12 cellular contexts compared by ENCODE assay signal in genomic region chr5:74954919-74955318, GRCh38.
DNase-seq lines count a peak whose midpoint lies in the region; ATAC-seq and TF ChIP-seq lines count a peak whose summit lies in the region.
"Had no signal": no experiment of that assay in that cellular context is flagged by ENCODE, and none has a peak within 500 bp of the region (broad histone marks: within the 10 kb centered on the region; RNA-seq: fewer than 3 reads in every experiment).

No MANE protein-coding gene starts in this region.

- ATAC-seq in IMR-90 (ENCODE audit: low read depth) (peak; percentile 73), HG02759 (IDR thresholded peaks at IDR 0.05; ENCODE audit: unreplicated experiment) (no peak)

- H3K4me2 ChIP-seq in IMR-90 (ENCODE audit: low read depth, low read length): peak overlapping the region; percentile 55; the same call in 1 of the 2 replicates

- peaks cover 0 to 13% of the 10 kb centered on the region in 2 experiments; a peak in 2 of 4 replicates for H3K79me1 ChIP-seq in IMR-90 (ENCODE audit: low read depth in 1 of 2, low read length in 2 of 2)

- peak overlapping the region; percentile 100 for H3K4ac ChIP-seq in IMR-90 (ENCODE audit: low read depth, low read length)

- H4K8ac ChIP-seq in IMR-90 (ENCODE audit: low read depth in 2 of 2, low read length in 2 of 2): peak overlapping the region; percentile 71 to 93; a peak in 3 of 4 replicates

- peak overlapping the region; percentile 97 for H3K14ac ChIP-seq in IMR-90 (replicated peaks; ENCODE audit: low read depth, low read length)

- no peak for TF ChIP-seq POLR2A in IMR-90 (IDR thresholded peaks at IDR 0.05; ENCODE audit: low read depth, low read length)

- peak overlapping the region; percentile 100 for H2BK120ac ChIP-seq in IMR-90 (ENCODE audit: low read depth, low read length)

- no peaks in the 10 kb centered on the region for H3K27me3 ChIP-seq in IMR-90 (ENCODE audit: control insufficient read depth, insufficient read depth, low read length)

- POLR2A ChIA-PET in IMR-90 (lab: Charles Lee; ENCODE audit: unreplicated experiment): interaction anchor here (0.6 to 0.9 kb wide), 2 partner anchors 188 to 383 kb away, joined by 3 read pairs; partner anchors contain the start of genes GFM2 and NSA2

- H3K4me1 ChIP-seq in IMR-90 (ENCODE audit: control insufficient read depth, insufficient read depth, low read length): peaks cover 23% of the 10 kb centered on the region

- no peak for TF ChIP-seq RAD21 in IMR-90 (IDR thresholded peaks at IDR 0.05; ENCODE audit: low read length)

- dilution Hi-C loops in IMR-90 (cut with HindIII; ENCODE audit: low sequenced_read_pairs, unreplicated experiment): no loop called here

- CTCF ChIA-PET in IMR-90 (lab: Yijun Ruan, JAX): interaction anchor here (0.6 to 0.7 kb wide), 2 partner anchors 14 to 51 kb away, joined by 4 to 7 read pairs; no protein-coding TSS in a partner anchor

- H3K27ac ChIP-seq in IMR-90 (ENCODE audit: insufficient read depth, low read length): peak overlapping the region; percentile 95
- H3K27ac ChIP-seq in coronary artery: no peak overlapping the region

- peak overlapping the region; percentile 81 for H3K18ac ChIP-seq in IMR-90 (ENCODE audit: low read depth, low read length)

- peak overlapping the region; percentile 98; the same call in 1 of the 2 replicates for H3K23ac ChIP-seq in IMR-90 (ENCODE audit: low read depth, low read length)

- peak; percentile 46 for DNase-seq in A172 (ENCODE audit: low spot score)
- peak; percentile 82 for DNase-seq in IMR-90
- DNase-seq in choroid plexus epithelial cell (ENCODE audit: low read depth): peak; percentile 70
- DNase-seq in left kidney (ENCODE audit: low read depth, low spot score): peak; percentile 21
- no peak for DNase-seq in medulla oblongata (ENCODE audit: extremely low spot score)
- no peak for DNase-seq in DMS53 (lab: John Stamatoyannopoulos, UW)
- DNase-seq in coronary artery (ENCODE audit: low spot score): no peak
- DNase-seq: activated B cell treated with CpG ODN at 0.5 μM for 24 hours, GDM1, Karpas-422, NCI-H526 treated with DMSO at 0.1 percent for 48 hours had no signal

- no TSS peak for BruUV-seq in IMR-90 (replicated peaks; lab: Mats Ljungman, UMichigan)

- H3K4me3 ChIP-seq in IMR-90 (ENCODE audit: insufficient read depth, low read depth, low read length) (no peak overlapping the region), choroid plexus epithelial cell (ENCODE audit: low read depth, low read length) (no peak overlapping the region), coronary artery (no peak overlapping the region)

- peak overlapping the region; percentile 82 for H3K56ac ChIP-seq in IMR-90 (ENCODE audit: extremely low read depth, insufficient read depth, low read length)

- H2AFZ ChIP-seq in IMR-90 (replicated peaks; ENCODE audit: low read length, poor library complexity): no peak overlapping the region

- H4K20me1 ChIP-seq in IMR-90 (ENCODE audit: insufficient read depth, low read length): no peaks in the 10 kb centered on the region

- intact Hi-C loops in IMR-90 (cut with micrococcal nuclease): loop anchor here (2.0 kb wide), 2 partner anchors 52 to 94 kb away; no protein-coding TSS in a partner anchor

- no peak overlapping the region for H2AK9ac ChIP-seq in IMR-90 (replicated peaks; ENCODE audit: low read depth, low read length, poor library complexity)

- no peaks in the 10 kb centered on the region for H3K36me3 ChIP-seq in IMR-90 (ENCODE audit: control insufficient read depth, insufficient read depth, low read length)

- WGBS in IMR-90 (ENCODE audit: extremely low coverage in 2 of 2, insufficient read length in 1 of 2), 2 experiments: no CpG with 5 or more reads among the region's 3 CpGs

- peaks cover 18% of the 10 kb centered on the region for H3K9me1 ChIP-seq in IMR-90 (ENCODE audit: insufficient read depth, low read length)

- peak overlapping the region; percentile 78 for H2AK5ac ChIP-seq in IMR-90 (ENCODE audit: low read depth, low read length)

- peak overlapping the region; percentile 92 for H4K91ac ChIP-seq in IMR-90 (ENCODE audit: insufficient read depth, low read depth, low read length)

- H2BK5ac ChIP-seq in IMR-90 (ENCODE audit: low read depth, low read length, poor library complexity, severe bottlenecking): peak overlapping the region; percentile 96

- H3K9me3 ChIP-seq in IMR-90 (ENCODE audit: control insufficient read depth, insufficient read depth, low read length): 0 out of 2 replicates have a peak, but pooled peaks cover 2% of the 10 kb centered on the region

- H3K9ac ChIP-seq in IMR-90 (ENCODE audit: low read depth, low read length): peak overlapping the region; percentile 26

- H2BK15ac ChIP-seq in IMR-90 (ENCODE audit: low read depth, low read length): peak overlapping the region; percentile 91; the same call in 2 of the 3 replicates

- H4K5ac ChIP-seq in IMR-90 (ENCODE audit: low read depth, low read length): peak overlapping the region; percentile 54

- peak overlapping the region; percentile 100 for H2BK20ac ChIP-seq in IMR-90 (ENCODE audit: low read depth, low read length)

- in situ Hi-C loops in IMR-90 (cut with MboI; ENCODE audit: low sequenced_read_pairs): no loop called here

- TF ChIP-seq CTCF in IMR-90 (conservative IDR thresholded peaks at IDR 0.05; ENCODE audit: low read depth, low read length) (no peak), choroid plexus epithelial cell (conservative IDR thresholded peaks at IDR 0.05; ENCODE audit: low read depth, low read length) (no peak), coronary artery (IDR thresholded peaks at IDR 0.05) (no peak)

TF ChIP-seq in IMR-90, 13 proteins besides CTCF, POLR2A, EP300 and RAD21:
- peak; percentile 67 for TF ChIP-seq FOS (IDR thresholded peaks at IDR 0.05; ENCODE audit: low read depth, low read length)
- TF ChIP-seq RFX5 (IDR thresholded peaks at IDR 0.05; ENCODE audit: low read depth, low read length): no peak
- no peak for TF ChIP-seq MAZ (IDR thresholded peaks at IDR 0.05; ENCODE audit: borderline replicate concordance, low read depth, low read length)
- TF ChIP-seq CEBPB (IDR thresholded peaks at IDR 0.05; ENCODE audit: low read depth, low read length): peak; percentile 7; the same call in 1 of the 2 replicates
- TF ChIP-seq BHLHE40 (IDR thresholded peaks at IDR 0.05; ENCODE audit: low read depth, low read length): no peak
- no peak for TF ChIP-seq MAFK (IDR thresholded peaks at IDR 0.05; ENCODE audit: low read depth, low read length)

Comparison
In these comparisons a context has a peak if more than half of its experiments do, and no peak if none do; other contexts are left out.
1. DNase-seq: peak in A172 (single experiment), IMR-90 (single experiment), choroid plexus epithelial cell (single experiment) and left kidney (single experiment); none in medulla oblongata (single experiment), DMS53 (single experiment) and coronary artery (single experiment).